1 cellular context compared by ENCODE assay signal in the genomic region with DNA sequence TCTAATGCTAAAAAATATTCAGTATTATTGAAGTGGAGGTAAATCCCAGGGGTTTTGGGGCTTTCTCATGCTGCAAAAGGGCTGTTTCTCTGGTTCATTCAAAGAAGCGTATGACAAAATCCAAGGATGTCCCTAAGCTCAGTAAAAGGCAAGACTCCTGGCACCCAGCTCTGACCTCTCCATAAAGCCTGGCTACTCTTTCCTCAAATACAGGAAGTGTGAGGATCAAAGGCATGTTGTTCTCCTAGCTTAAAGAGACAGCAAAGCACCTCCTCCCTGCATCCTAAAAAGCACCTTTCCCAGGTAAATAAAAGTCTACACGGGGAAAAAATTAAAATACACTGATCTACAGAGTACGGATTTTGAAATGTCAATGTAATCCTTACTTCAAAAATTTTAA.
TF ChIP-seq lines count a peak whose summit lies in the region.

No MANE protein-coding gene starts in this region.

TF ChIP-seq in H1, 55 proteins besides CTCF, POLR2A, EP300 and RAD21 (continued from another document):
- no peak for TF ChIP-seq NRF1 (IDR thresholded peaks at IDR 0.05; ENCODE audit: low read depth, low read length)
- TF ChIP-seq MAFK (IDR thresholded peaks at IDR 0.05; ENCODE audit: low read depth, low read length): no peak
- TF ChIP-seq ASH2L (IDR thresholded peaks at IDR 0.05; ENCODE audit: low read length): no peak
- no peak for TF ChIP-seq GTF2F1 (IDR thresholded peaks at IDR 0.05; ENCODE audit: borderline replicate concordance, low read depth, low read length)
- TF ChIP-seq CBX8 (IDR thresholded peaks at IDR 0.05; ENCODE audit: borderline replicate concordance, low read depth, low read length): no peak
